ENCODE assay signal across 12 cellular contexts in the genomic region with DNA sequence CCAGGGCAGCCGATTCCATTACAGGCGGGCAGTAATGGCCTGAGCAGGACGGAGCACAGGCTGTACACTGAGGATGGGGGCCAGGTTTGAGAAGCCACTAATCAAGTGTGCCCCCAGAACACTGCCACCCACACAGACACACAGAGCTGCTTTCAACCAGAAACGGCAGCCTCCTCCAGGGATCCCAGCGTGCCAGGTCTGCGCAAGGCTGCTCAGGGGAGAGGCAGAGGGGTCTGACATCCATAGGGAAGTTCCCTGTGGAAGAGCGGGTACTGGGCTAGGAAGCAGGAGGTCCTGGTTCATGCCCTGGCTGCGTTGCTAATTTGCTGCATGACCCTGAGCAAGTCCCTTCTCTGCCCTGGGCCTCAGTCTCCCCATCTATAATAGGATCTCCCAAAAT. TPM values are rescaled to one million over a fixed set of nuclear protein-coding genes. Genes with fewer than 3 reads are reported as not detected.
DNase-seq lines count a peak whose midpoint lies in the region; ATAC-seq, FAIRE-seq and TF ChIP-seq lines count a peak whose summit lies in the region.
"Had no signal": no experiment of that assay in that cellular context is flagged by ENCODE, and none has a peak within 500 bp of the region (broad histone marks: within the 10 kb centered on the region; RNA-seq: fewer than 3 reads in every experiment).

No MANE protein-coding gene starts in this region.

- no peak for TF ChIP-seq POLR2A in H1 (IDR thresholded peaks at IDR 0.05; ENCODE audit: control extremely low read depth in 1 of 2, low read depth in 2 of 2, low read length in 2 of 2)

- no peak overlapping the region for H4K5ac ChIP-seq in H1 (ENCODE audit: insufficient read length, low read depth, low read length)

- H3K4me3 Mint-ChIP-seq in activated naive CD4-positive, alpha-beta T cell treated with anti-CD3 and anti-CD28 coated beads for 36 hours = peak overlapping the region; percentile 80
- peak overlapping the region; percentile 89 to 97 for H3K4me3 Mint-ChIP-seq in stimulated activated naive CD8-positive, alpha-beta T cell treated with anti-CD3 and anti-CD28 coated beads, Interleukin-15, amount 100 ng/mL, for 72 hours
- H3K4me3 Mint-ChIP-seq: endodermal cell had no signal

- no peaks in the 10 kb centered on the region for H3K9me2 ChIP-seq in GM23248 (ENCODE audit: insufficient read depth)

- no peak overlapping the region for H2BK5ac ChIP-seq in H1 (ENCODE audit: low read depth, low read length)

- no peak for DNase-seq in activated naive CD4-positive, alpha-beta T cell treated with anti-CD3 and anti-CD28 coated beads for 36 hours
- DNase-seq in activated naive CD4-positive, alpha-beta T cell treated with Interleukin-2 at 50 U/mL for 16 hours = no peak
- DNase-seq in Panc1 (ENCODE audit: low read depth, low spot score) = no peak
- no peak for DNase-seq in H1 (ENCODE audit: low read depth in 1 of 2, low spot score in 2 of 2)
- DNase-seq in stimulated activated naive CD8-positive, alpha-beta T cell treated with anti-CD3 and anti-CD28 coated beads, Interleukin-15, amount 100 ng/mL, for 72 hours = no peak
- no peak for DNase-seq in GM23248
- DNase-seq: activated CD4-positive, alpha-beta T cell treated with anti-CD3 and anti-CD28 coated beads, Interleukin-2, amount 50 U/mL, for 4 hours; endodermal cell; NCI-H146 had no signal

- peaks cover 2% of the 10 kb centered on the region for H3K9me3 Mint-ChIP-seq in activated naive CD4-positive, alpha-beta T cell treated with anti-CD3 and anti-CD28 coated beads for 36 hours
- no peaks in the 10 kb centered on the region for H3K9me3 Mint-ChIP-seq in stimulated activated naive CD8-positive, alpha-beta T cell treated with anti-CD3 and anti-CD28 coated beads, Interleukin-15, amount 100 ng/mL, for 72 hours

- ATAC-seq in Panc1 (peak; percentile 9), GM21526 (IDR thresholded peaks at IDR 0.05; ENCODE audit: low FRiP score, unreplicated experiment) (no peak), GM19463 (IDR thresholded peaks at IDR 0.05; ENCODE audit: unreplicated experiment) (no peak)
- no peak for ATAC-seq in stimulated activated naive CD8-positive, alpha-beta T cell treated with anti-CD3 and anti-CD28 coated beads, Interleukin-15, amount 100 ng/mL, for 72 hours

- H3K9me3 ChIP-seq in Panc1 (ENCODE audit: control insufficient read depth, insufficient read depth, low read depth, low read length) = no peaks in the 10 kb centered on the region
- no peaks in the 10 kb centered on the region for H3K9me3 ChIP-seq in H1 (ENCODE audit: insufficient read depth in 2 of 2, low read depth in 1 of 2, low read length in 1 of 2)
- no peaks in the 10 kb centered on the region for H3K9me3 ChIP-seq in GM23248 (ENCODE audit: low read depth)
- H3K9me3 ChIP-seq: neutrophil had no signal

- TF ChIP-seq EP300 in H1 (IDR thresholded peaks at IDR 0.05; ENCODE audit: borderline replicate concordance in 1 of 2, low read depth in 2 of 2, low read length in 2 of 2) = no peak

- no peaks in the 10 kb centered on the region for H3K27me3 Mint-ChIP-seq in activated naive CD4-positive, alpha-beta T cell treated with anti-CD3 and anti-CD28 coated beads for 36 hours (ENCODE audit: low read depth)
- no peaks in the 10 kb centered on the region for H3K27me3 Mint-ChIP-seq in stimulated activated naive CD8-positive, alpha-beta T cell treated with anti-CD3 and anti-CD28 coated beads, Interleukin-15, amount 100 ng/mL, for 72 hours

- CTCF ChIA-PET in activated naive CD4-positive, alpha-beta T cell treated with anti-CD3 and anti-CD28 coated beads for 36 hours (lab: Charles Lee) = interaction anchor here (0.9 to 2.8 kb wide), 5 partner anchors 20 to 42 kb away, joined by 3 to 28 read pairs (median 4); no protein-coding TSS in a partner anchor
- CTCF ChIA-PET in Panc1 (lab: Charles Lee) = interaction anchor here (2.4 kb wide), 1 partner anchor 15 kb away, joined by 15 read pairs; no protein-coding TSS in a partner anchor
- CTCF ChIA-PET in H1 (lab: Charles Lee; ENCODE audit: partially characterized antibody) = interaction anchor here (0.8 to 10.0 kb wide), 9 partner anchors 8 to 347 kb away, joined by 3 to 109 read pairs (median 6); no protein-coding TSS in a partner anchor

- FAIRE-seq in H1 (lab: Jason Lieb, UNC) = no peak

- H4K20me1 ChIP-seq in H1 (replicated peaks in 1 of 2; ENCODE audit: control insufficient read depth in 1 of 2, insufficient read depth in 2 of 2, low read length in 2 of 2) (no peaks in the 10 kb centered on the region), GM23248 (ENCODE audit: insufficient read depth) (no peaks in the 10 kb centered on the region)

- no peaks in the 10 kb centered on the region for H3K27me3 ChIP-seq in Panc1 (ENCODE audit: control insufficient read depth, insufficient read depth, low read length)
- no peaks in the 10 kb centered on the region for H3K27me3 ChIP-seq in H1 (replicated peaks in 1 of 4; ENCODE audit: control insufficient read depth in 3 of 4, extremely low read depth in 1 of 4, insufficient read depth in 3 of 4, low read length in 3 of 4)
- H3K27me3 ChIP-seq in GM23248 (replicated peaks; ENCODE audit: insufficient read depth) = no peaks in the 10 kb centered on the region

- no peak overlapping the region for H3K14ac ChIP-seq in H1 (ENCODE audit: insufficient read length)

- H2BK120ac ChIP-seq in H1 (replicated peaks; ENCODE audit: low read depth, low read length) = no peak overlapping the region

- H2AK5ac ChIP-seq in H1 (ENCODE audit: low read depth, low read length) = no peak overlapping the region

- no peak overlapping the region for H3K4me3 ChIP-seq in Panc1 (ENCODE audit: low read depth in 2 of 2, low read length in 2 of 2)
- H3K4me3 ChIP-seq in H1 (ENCODE audit: extremely low read depth in 1 of 4, insufficient read depth in 2 of 4, low read depth in 3 of 4, low read length in 4 of 4) = no peak overlapping the region
- H3K4me3 ChIP-seq in GM23248 = no peak overlapping the region

- no peak overlapping the region for H2BK20ac ChIP-seq in H1 (ENCODE audit: low read length)

- no peak for TF ChIP-seq RAD21 in H1 (IDR thresholded peaks at IDR 0.05 in 1 of 2, conservative IDR thresholded peaks at IDR 0.05 in 1 of 2; ENCODE audit: low read depth in 2 of 2, low read length in 2 of 2)

- TF ChIP-seq CTCF in Panc1 (IDR thresholded peaks at IDR 0.05) (no peak), H1 (IDR thresholded peaks at IDR 0.05; ENCODE audit: control extremely low read depth in 1 of 3, insufficient read depth in 1 of 3, low read depth in 1 of 3, low read length in 3 of 3) (no peak)

- H3K27ac Mint-ChIP-seq in activated naive CD4-positive, alpha-beta T cell treated with anti-CD3 and anti-CD28 coated beads for 36 hours = peak overlapping the region; percentile 99
- H3K27ac Mint-ChIP-seq in stimulated activated naive CD8-positive, alpha-beta T cell treated with anti-CD3 and anti-CD28 coated beads, Interleukin-15, amount 100 ng/mL, for 72 hours = peak overlapping the region; percentile 97 to 99
- H3K27ac Mint-ChIP-seq: endodermal cell had no signal

- peak overlapping the region; percentile 95 for H3K27ac ChIP-seq in Panc1 (ENCODE audit: low read length)
- no peak overlapping the region for H3K27ac ChIP-seq in H1 (ENCODE audit: low read depth, low read length)
- no peak overlapping the region for H3K27ac ChIP-seq in GM23248
- H3K27ac ChIP-seq: neutrophil had no signal

- H3K79me1 ChIP-seq in H1 (ENCODE audit: low read depth, low read length) = peaks cover 5% of the 10 kb centered on the region

- peaks cover 84% of the 10 kb centered on the region for H3K4me1 Mint-ChIP-seq in activated naive CD4-positive, alpha-beta T cell treated with anti-CD3 and anti-CD28 coated beads for 36 hours (ENCODE audit: low read depth)
- peaks cover 100% of the 10 kb centered on the region for H3K4me1 Mint-ChIP-seq in stimulated activated naive CD8-positive, alpha-beta T cell treated with anti-CD3 and anti-CD28 coated beads, Interleukin-15, amount 100 ng/mL, for 72 hours

- H3K9ac ChIP-seq in H1 (replicated peaks in 1 of 4; ENCODE audit: extremely low read depth in 1 of 4, low read depth in 3 of 4, low read length in 3 of 4) (no peak overlapping the region; a peak in 1 of 7 replicates), GM23248 (no peak overlapping the region)

- no peaks in the 10 kb centered on the region for H3K79me2 ChIP-seq in H1 (ENCODE audit: control insufficient read depth in 1 of 2, insufficient read depth in 2 of 2, low read length in 2 of 2)
- peaks cover 87% of the 10 kb centered on the region for H3K79me2 ChIP-seq in GM23248 (ENCODE audit: insufficient read depth)

- no peak overlapping the region for H2BK15ac ChIP-seq in H1 (ENCODE audit: low read length)

- peaks cover 2% of the 10 kb centered on the region for H3K36me3 Mint-ChIP-seq in activated naive CD4-positive, alpha-beta T cell treated with anti-CD3 and anti-CD28 coated beads for 36 hours (ENCODE audit: low read depth)

- no peak overlapping the region for H4K91ac ChIP-seq in H1 (replicated peaks; ENCODE audit: insufficient read length, low read length)

- H3K23ac ChIP-seq in H1 (ENCODE audit: insufficient read length) = no peak overlapping the region

- no TSS peak for BruUV-seq in Panc1 (replicated peaks; lab: Mats Ljungman, UMichigan)

- H3K23me2 ChIP-seq in H1 (ENCODE audit: low read depth, low read length) = peaks cover 7% of the 10 kb centered on the region; the same call in 1 of the 2 replicates

- no peak overlapping the region for H3K56ac ChIP-seq in H1 (replicated peaks; ENCODE audit: insufficient read length, low read depth, low read length)

- peaks cover 7% of the 10 kb centered on the region for H3F3A ChIP-seq in GM23248 (ENCODE audit: insufficient read depth)

- no peak overlapping the region for H3K18ac ChIP-seq in H1 (ENCODE audit: extremely low read depth, low read length)

- POLR2A ChIA-PET in Panc1 (lab: Charles Lee) (interaction anchor here (1.0 kb wide), 1 partner anchor 10 kb away, joined by 3 read pairs; no protein-coding TSS in a partner anchor), H1 (lab: Charles Lee; ENCODE audit: partially characterized antibody) (interaction anchor here (1.4 kb wide), 1 partner anchor 27 kb away, joined by 4 read pairs; no protein-coding TSS in a partner anchor)

- H2AFZ ChIP-seq in H1 (ENCODE audit: low read length) (no peak overlapping the region), GM23248 (no peak overlapping the region)

- H2BK12ac ChIP-seq in H1 (ENCODE audit: low read depth, low read length) = no peak overlapping the region

- H3K36me3 ChIP-seq in Panc1 (ENCODE audit: control insufficient read depth, insufficient read depth, low read length) = no peaks in the 10 kb centered on the region
- no peaks in the 10 kb centered on the region for H3K36me3 ChIP-seq in H1 (ENCODE audit: control insufficient read depth in 2 of 4, insufficient read depth in 4 of 4, low read length in 3 of 4)
- no peaks in the 10 kb centered on the region for H3K36me3 ChIP-seq in GM23248 (ENCODE audit: low read depth)
- H3K36me3 ChIP-seq: neutrophil had no signal

- intact Hi-C loops in activated naive CD4-positive, alpha-beta T cell treated with anti-CD3 and anti-CD28 coated beads for 36 hours (cut with micrococcal nuclease) = no loop called here
- intact Hi-C loops in Panc1 (cut with micrococcal nuclease; ENCODE audit: unreplicated experiment) = no loop called here

- H3K4me2 ChIP-seq in H1 (ENCODE audit: insufficient read depth in 1 of 2, low read depth in 2 of 2, low read length in 2 of 2) (no peak overlapping the region), GM23248 (ENCODE audit: unreplicated experiment) (no peak overlapping the region)

- H4K8ac ChIP-seq in H1 (ENCODE audit: extremely low read depth, insufficient read depth, low read length) = peak overlapping the region; percentile 35; the same call in 1 of the 2 replicates

- no peak overlapping the region for H3K4ac ChIP-seq in H1 (replicated peaks; ENCODE audit: insufficient read length, low read depth, low read length)

- peaks cover 86% of the 10 kb centered on the region for H3K4me1 ChIP-seq in Panc1 (ENCODE audit: control insufficient read depth, insufficient read depth, low read length)
- peaks cover 0 to 13% (median 8%) of the 10 kb centered on the region in 4 experiments; a peak in 6 of 7 replicates for H3K4me1 ChIP-seq in H1 (replicated peaks in 1 of 4; ENCODE audit: control insufficient read depth in 3 of 4, insufficient read depth in 4 of 4, low read length in 3 of 4)
- H3K4me1 ChIP-seq in GM23248 (ENCODE audit: insufficient read depth) = peaks cover 50% of the 10 kb centered on the region

- 90% methylated on average over 8 of the region's 8 CpGs; no CpG with 5 or more reads in 1 of the 2 experiments for WGBS in H1 (ENCODE audit: extremely low coverage in 1 of 2, insufficient coverage in 1 of 2, insufficient read length in 1 of 2, insufficient replicate concordance in 2 of 2, low coverage in 1 of 2, low lambda C conversion rate in 2 of 2, missing lambda C conversion rate in 1 of 2), 2 experiments
- 75% methylated on average over 8 of the region's 8 CpGs for WGBS in GM23248 (ENCODE audit: low coverage in 1 of 2, low lambda C conversion rate in 2 of 2, missing lambda C conversion rate in 2 of 2), 2 experiments

- in situ Hi-C loops in Panc1 (cut with HindIII; ENCODE audit: low pct_unique_long_range_greater_than_20kb, low sequenced_read_pairs) (no loop called here), GM23248 (cut with MboI) (no loop called here)

RNA-seq across cellular contexts. Expression of gene ALDH4A1, which starts 26.1 kb away (rescaled TPM):
- 10 to 100 TPM; 11.6 to 12.5 TPM for total RNA-seq in activated naive CD4-positive, alpha-beta T cell treated with anti-CD3 and anti-CD28 coated beads for 36 hours
- total RNA-seq in Panc1 (2021; ENCODE audit: unreplicated experiment) = 21.7 TPM
- 41.3 TPM for polyA plus RNA-seq in Panc1 (2012; ENCODE audit: insufficient read length)
- 29.4 and 30.3 TPM in 2 replicates for total RNA-seq in H1 (2021; fragmentation: NEBNext Ultra II Directional; extraction: Animal tissue kit (Norgen Biotek cat#: 25700))
- polyA plus RNA-seq in H1 (2011; rRNA removed) (35.9 and 57.4 TPM in 2 replicates), GM23248 (2016; fragmentation: Nextera tagmentation; extraction: Ambion mirVana) (10.9 and 11.2 TPM in 2 replicates)
- polyA plus RNA-seq in H1 (2011; cell fraction: cytosol; rRNA removed) = 61.4 TPM
- 95.8 TPM for polyA plus RNA-seq in H1 (2011; cell fraction: nucleus; rRNA removed)
- polyA plus RNA-seq in H1 (2012, experiment 1 of 2) = 25.3 to 32.9 TPM (median 31.9 TPM) in 4 replicates
- polyA plus RNA-seq in H1 (2012, experiment 2 of 2) = 35.0 TPM
- polyA plus RNA-seq in H1 (2013, experiment 1 of 2) = 18.9 TPM
- 16.0 TPM for polyA plus RNA-seq in H1 (2013, experiment 2 of 2)
- polyA minus RNA-seq in H1 (2011; rRNA and poly(A)+ RNA removed) = 20.3 and 22.0 TPM in 2 replicates
- 21.8 TPM for polyA minus RNA-seq in H1 (2011; cell fraction: cytosol; rRNA and poly(A)+ RNA removed)
- 21.5 TPM for polyA minus RNA-seq in H1 (2011; cell fraction: nucleus; rRNA and poly(A)+ RNA removed)
- 13.3 and 26.4 TPM in 2 replicates for total RNA-seq in GM23248 (2014; rRNA removed; shearing (Covaris generic))

RNA-seq across cellular contexts. Expression of gene IFFO2, which starts 28.1 kb away (rescaled TPM):
- 10 to 100 TPM; 24.9 to 27.0 TPM for total RNA-seq in activated naive CD4-positive, alpha-beta T cell treated with anti-CD3 and anti-CD28 coated beads for 36 hours
- 59.4 TPM for total RNA-seq in Panc1 (2021; ENCODE audit: unreplicated experiment)
- polyA plus RNA-seq in Panc1 (2012; ENCODE audit: insufficient read length) = 53.4 TPM
- total RNA-seq in H1 (2021; fragmentation: NEBNext Ultra II Directional; extraction: Animal tissue kit (Norgen Biotek cat#: 25700)) = 8.7 and 10.4 TPM in 2 replicates
- polyA plus RNA-seq in H1 (2011; rRNA removed) (6.6 and 13.7 TPM in 2 replicates), GM23248 (2016; fragmentation: Nextera tagmentation; extraction: Ambion mirVana) (0.60 and 1.1 TPM in 2 replicates)
- 5.2 TPM for polyA plus RNA-seq in H1 (2011; cell fraction: cytosol; rRNA removed)
- polyA plus RNA-seq in H1 (2011; cell fraction: nucleus; rRNA removed) = 8.2 TPM
- 4.2 to 6.0 TPM (median 5.4 TPM) in 4 replicates for polyA plus RNA-seq in H1 (2012, experiment 1 of 2)
- 5.2 TPM for polyA plus RNA-seq in H1 (2012, experiment 2 of 2)
- 3.5 TPM for polyA plus RNA-seq in H1 (2013, experiment 1 of 2)
- 3.6 TPM for polyA plus RNA-seq in H1 (2013, experiment 2 of 2)
- 4.0 and 4.8 TPM in 2 replicates for polyA minus RNA-seq in H1 (2011; rRNA and poly(A)+ RNA removed)
- 4.8 TPM for polyA minus RNA-seq in H1 (2011; cell fraction: cytosol; rRNA and poly(A)+ RNA removed)
- 2.6 TPM for polyA minus RNA-seq in H1 (2011; cell fraction: nucleus; rRNA and poly(A)+ RNA removed)
- total RNA-seq in GM23248 (2014; rRNA removed; shearing (Covaris generic)) = 12.8 and 13.2 TPM in 2 replicates
